ENCODE assay signal across 1 cellular context in the genomic region with DNA sequence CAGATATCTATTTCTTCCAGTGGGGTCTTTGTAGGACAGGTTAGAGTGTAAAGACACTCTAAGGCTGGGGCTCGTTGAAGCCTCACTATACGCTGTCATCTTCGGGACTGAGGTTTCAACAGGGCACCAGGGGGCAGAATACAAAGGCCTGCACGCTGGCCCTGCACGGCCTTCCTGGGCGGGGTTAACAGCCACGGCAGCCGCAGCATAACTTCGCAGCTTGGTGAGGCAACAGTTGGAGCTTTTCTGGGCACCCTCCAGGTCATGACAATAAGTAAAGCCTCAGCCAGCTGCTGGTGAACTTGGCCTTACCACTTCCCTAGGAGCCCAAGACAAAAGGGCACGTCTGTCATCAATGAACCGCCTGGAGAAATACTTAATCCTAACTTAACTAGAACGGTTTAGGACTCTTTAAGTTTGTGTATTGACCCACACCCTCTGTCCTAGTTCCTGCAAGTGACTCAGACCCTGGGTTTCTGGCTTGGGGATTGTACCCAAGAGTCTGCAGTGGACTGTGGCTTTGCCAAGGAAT.
A peak's percentile ranks its signal among the peaks of the same experiment; 100 is the strongest.
TF ChIP-seq lines count a peak whose summit lies in the region.

No MANE protein-coding gene starts in this region.

TF ChIP-seq in HepG2, 621 proteins besides CTCF, POLR2A, EP300 and RAD21 (continued from another document and continues in another):
- TF ChIP-seq, protein P1, sequence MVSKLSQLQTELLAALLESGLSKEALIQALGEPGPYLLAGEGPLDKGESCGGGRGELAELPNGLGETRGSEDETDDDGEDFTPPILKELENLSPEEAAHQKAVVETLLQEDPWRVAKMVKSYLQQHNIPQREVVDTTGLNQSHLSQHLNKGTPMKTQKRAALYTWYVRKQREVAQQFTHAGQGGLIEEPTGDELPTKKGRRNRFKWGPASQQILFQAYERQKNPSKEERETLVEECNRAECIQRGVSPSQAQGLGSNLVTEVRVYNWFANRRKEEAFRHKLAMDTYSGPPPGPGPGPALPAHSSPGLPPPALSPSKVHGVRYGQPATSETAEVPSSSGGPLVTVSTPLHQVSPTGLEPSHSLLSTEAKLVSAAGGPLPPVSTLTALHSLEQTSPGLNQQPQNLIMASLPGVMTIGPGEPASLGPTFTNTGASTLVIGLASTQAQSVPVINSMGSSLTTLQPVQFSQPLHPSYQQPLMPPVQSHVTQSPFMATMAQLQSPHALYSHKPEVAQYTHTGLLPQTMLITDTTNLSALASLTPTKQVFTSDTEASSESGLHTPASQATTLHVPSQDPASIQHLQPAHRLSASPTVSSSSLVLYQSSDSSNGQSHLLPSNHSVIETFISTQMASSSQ (IDR thresholded peaks at IDR 0.05; ENCODE audit: low read depth), result no peak
- TF ChIP-seq, protein P1 (CRISPR knock-in tag; IDR thresholded peaks at IDR 0.05; ENCODE audit: borderline replicate concordance), result 0 out of 2 replicates have a peak, but pooled peaks have one; percentile 55
- TF ChIP-seq ZNF670 (CRISPR knock-in tag; IDR thresholded peaks at IDR 0.05; ENCODE audit: borderline replicate concordance), result no peak
- TF ChIP-seq PHF21A (CRISPR knock-in tag; IDR thresholded peaks at IDR 0.05), result peak; percentile 43; the same call in 1 of the 2 replicates
- peak; percentile 42; the same call in 1 of the 3 replicates for TF ChIP-seq MXI1 (IDR thresholded peaks at IDR 0.05; ENCODE audit: borderline replicate concordance, low read depth, low read length)
- TF ChIP-seq SYNCRIP (IDR thresholded peaks at IDR 0.05; ENCODE audit: insufficient read depth, low read depth, low read length), result no peak
- TF ChIP-seq ERF (CRISPR knock-in tag; IDR thresholded peaks at IDR 0.05), result no peak
- no peak for TF ChIP-seq TOPORS (CRISPR knock-in tag; IDR thresholded peaks at IDR 0.05)
- TF ChIP-seq ZNF224 (CRISPR knock-in tag; IDR thresholded peaks at IDR 0.05), result no peak
- TF ChIP-seq ZNF75D (CRISPR knock-in tag; IDR thresholded peaks at IDR 0.05; ENCODE audit: borderline replicate concordance), result no peak
- no peak for TF ChIP-seq ZNF44 (CRISPR knock-in tag; IDR thresholded peaks at IDR 0.05)
- TF ChIP-seq, protein P2, sequence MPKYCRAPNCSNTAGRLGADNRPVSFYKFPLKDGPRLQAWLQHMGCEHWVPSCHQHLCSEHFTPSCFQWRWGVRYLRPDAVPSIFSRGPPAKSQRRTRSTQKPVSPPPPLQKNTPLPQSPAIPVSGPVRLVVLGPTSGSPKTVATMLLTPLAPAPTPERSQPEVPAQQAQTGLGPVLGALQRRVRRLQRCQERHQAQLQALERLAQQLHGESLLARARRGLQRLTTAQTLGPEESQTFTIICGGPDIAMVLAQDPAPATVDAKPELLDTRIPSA (CRISPR knock-in tag; IDR thresholded peaks at IDR 0.05; ENCODE audit: borderline replicate concordance), result no peak
- TF ChIP-seq, protein P3, sequence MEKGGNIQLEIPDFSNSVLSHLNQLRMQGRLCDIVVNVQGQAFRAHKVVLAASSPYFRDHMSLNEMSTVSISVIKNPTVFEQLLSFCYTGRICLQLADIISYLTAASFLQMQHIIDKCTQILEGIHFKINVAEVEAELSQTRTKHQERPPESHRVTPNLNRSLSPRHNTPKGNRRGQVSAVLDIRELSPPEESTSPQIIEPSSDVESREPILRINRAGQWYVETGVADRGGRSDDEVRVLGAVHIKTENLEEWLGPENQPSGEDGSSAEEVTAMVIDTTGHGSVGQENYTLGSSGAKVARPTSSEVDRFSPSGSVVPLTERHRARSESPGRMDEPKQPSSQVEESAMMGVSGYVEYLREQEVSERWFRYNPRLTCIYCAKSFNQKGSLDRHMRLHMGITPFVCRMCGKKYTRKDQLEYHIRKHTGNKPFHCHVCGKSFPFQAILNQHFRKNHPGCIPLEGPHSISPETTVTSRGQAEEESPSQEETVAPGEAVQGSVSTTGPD (CRISPR knock-in tag; IDR thresholded peaks at IDR 0.05), result no peak
- no peak for TF ChIP-seq ZNF550 (CRISPR knock-in tag; IDR thresholded peaks at IDR 0.05; ENCODE audit: borderline replicate concordance)
- TF ChIP-seq KAT7 (CRISPR knock-in tag; IDR thresholded peaks at IDR 0.05; ENCODE audit: borderline replicate concordance), result no peak
- TF ChIP-seq MXD1 (CRISPR knock-in tag; IDR thresholded peaks at IDR 0.05), result no peak
- TF ChIP-seq HOXA9 (CRISPR knock-in tag; IDR thresholded peaks at IDR 0.05; ENCODE audit: borderline replicate concordance), result no peak
- 0 out of 2 replicates have a peak, but pooled peaks have one; percentile 38 for TF ChIP-seq ZNF317 (CRISPR knock-in tag; IDR thresholded peaks at IDR 0.05)
- TF ChIP-seq ZNF207 (IDR thresholded peaks at IDR 0.05; ENCODE audit: borderline replicate concordance), result no peak
- no peak for TF ChIP-seq STAT6 (CRISPR knock-in tag; IDR thresholded peaks at IDR 0.05; ENCODE audit: borderline replicate concordance)
- TF ChIP-seq AHR (CRISPR knock-in tag; IDR thresholded peaks at IDR 0.05), result no peak
- TF ChIP-seq CSRNP2 (CRISPR knock-in tag; conservative IDR thresholded peaks at IDR 0.05; ENCODE audit: low read depth), result no peak
- TF ChIP-seq TIGD3 (CRISPR knock-in tag; IDR thresholded peaks at IDR 0.05; ENCODE audit: borderline replicate concordance), result no peak
- TF ChIP-seq ZNF746 (CRISPR knock-in tag; IDR thresholded peaks at IDR 0.05), result no peak
- TF ChIP-seq TBP (CRISPR knock-in tag; IDR thresholded peaks at IDR 0.05), result no peak
- no peak for TF ChIP-seq HMGXB3 (CRISPR knock-in tag; IDR thresholded peaks at IDR 0.05; ENCODE audit: borderline replicate concordance)
- TF ChIP-seq, protein P4, sequence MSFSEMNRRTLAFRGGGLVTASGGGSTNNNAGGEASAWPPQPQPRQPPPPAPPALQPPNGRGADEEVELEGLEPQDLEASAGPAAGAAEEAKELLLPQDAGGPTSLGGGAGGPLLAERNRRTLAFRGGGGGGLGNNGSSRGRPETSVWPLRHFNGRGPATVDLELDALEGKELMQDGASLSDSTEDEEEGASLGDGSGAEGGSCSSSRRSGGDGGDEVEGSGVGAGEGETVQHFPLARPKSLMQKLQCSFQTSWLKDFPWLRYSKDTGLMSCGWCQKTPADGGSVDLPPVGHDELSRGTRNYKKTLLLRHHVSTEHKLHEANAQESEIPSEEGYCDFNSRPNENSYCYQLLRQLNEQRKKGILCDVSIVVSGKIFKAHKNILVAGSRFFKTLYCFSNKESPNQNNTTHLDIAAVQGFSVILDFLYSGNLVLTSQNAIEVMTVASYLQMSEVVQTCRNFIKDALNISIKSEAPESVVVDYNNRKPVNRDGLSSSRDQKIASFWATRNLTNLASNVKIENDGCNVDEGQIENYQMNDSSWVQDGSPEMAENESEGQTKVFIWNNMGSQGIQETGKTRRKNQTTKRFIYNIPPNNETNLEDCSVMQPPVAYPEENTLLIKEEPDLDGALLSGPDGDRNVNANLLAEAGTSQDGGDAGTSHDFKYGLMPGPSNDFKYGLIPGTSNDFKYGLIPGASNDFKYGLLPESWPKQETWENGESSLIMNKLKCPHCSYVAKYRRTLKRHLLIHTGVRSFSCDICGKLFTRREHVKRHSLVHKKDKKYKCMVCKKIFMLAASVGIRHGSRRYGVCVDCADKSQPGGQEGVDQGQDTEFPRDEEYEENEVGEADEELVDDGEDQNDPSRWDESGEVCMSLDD (CRISPR knock-in tag; IDR thresholded peaks at IDR 0.05; ENCODE audit: borderline replicate concordance), result no peak
- no peak for TF ChIP-seq ZNF891 (CRISPR knock-in tag; IDR thresholded peaks at IDR 0.05)
- no peak; the same call in 1 of the 2 replicates for TF ChIP-seq ZBTB7B (CRISPR knock-in tag; IDR thresholded peaks at IDR 0.05)
- no peak for TF ChIP-seq NCOA5 (CRISPR knock-in tag; IDR thresholded peaks at IDR 0.05)
- TF ChIP-seq MED13 (CRISPR knock-in tag; IDR thresholded peaks at IDR 0.05), result no peak
- 0 out of 2 replicates have a peak, but pooled peaks have one; percentile 27 for TF ChIP-seq ZNF160 (CRISPR knock-in tag; IDR thresholded peaks at IDR 0.05)
- TF ChIP-seq NFYB (CRISPR knock-in tag; IDR thresholded peaks at IDR 0.05), result no peak
- TF ChIP-seq, protein P5, sequence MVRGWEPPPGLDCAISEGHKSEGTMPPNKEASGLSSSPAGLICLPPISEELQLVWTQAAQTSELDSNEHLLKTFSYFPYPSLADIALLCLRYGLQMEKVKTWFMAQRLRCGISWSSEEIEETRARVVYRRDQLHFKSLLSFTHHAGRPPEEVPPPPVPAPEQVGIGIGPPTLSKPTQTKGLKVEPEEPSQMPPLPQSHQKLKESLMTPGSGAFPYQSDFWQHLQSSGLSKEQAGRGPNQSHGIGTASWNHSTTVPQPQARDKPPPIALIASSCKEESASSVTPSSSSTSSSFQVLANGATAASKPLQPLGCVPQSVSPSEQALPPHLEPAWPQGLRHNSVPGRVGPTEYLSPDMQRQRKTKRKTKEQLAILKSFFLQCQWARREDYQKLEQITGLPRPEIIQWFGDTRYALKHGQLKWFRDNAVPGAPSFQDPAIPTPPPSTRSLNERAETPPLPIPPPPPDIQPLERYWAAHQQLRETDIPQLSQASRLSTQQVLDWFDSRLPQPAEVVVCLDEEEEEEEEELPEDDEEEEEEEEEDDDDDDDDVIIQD (CRISPR knock-in tag; IDR thresholded peaks at IDR 0.05; ENCODE audit: low read depth), result no peak
